In genomic region chr3:19950316-19950715, GRCh38 we compare ENCODE assay signal across 2 cellular contexts.
TF ChIP-seq lines count a peak whose summit lies in the region.

No MANE protein-coding gene starts in this region.

TF ChIP-seq in HEK293, 187 proteins besides CTCF, POLR2A, EP300 and RAD21:
- no peak for TF ChIP-seq ZIC2 (tag by site-specific recombination; IDR thresholded peaks at IDR 0.05)
- no peak for TF ChIP-seq FEZF1 (tag by site-specific recombination; IDR thresholded peaks at IDR 0.05)
- TF ChIP-seq KLF10 (tag by site-specific recombination; IDR thresholded peaks at IDR 0.05): no peak
- TF ChIP-seq ZNF785 (tag by site-specific recombination; IDR thresholded peaks at IDR 0.05): no peak
- TF ChIP-seq ZNF664 (tag by site-specific recombination; IDR thresholded peaks at IDR 0.05): peak; percentile 78
- no peak for TF ChIP-seq ZSCAN4 (tag by site-specific recombination; IDR thresholded peaks at IDR 0.05)
- TF ChIP-seq GLIS2 (tag by site-specific recombination; IDR thresholded peaks at IDR 0.05): no peak
- no peak for TF ChIP-seq ZNF391 (tag by site-specific recombination; IDR thresholded peaks at IDR 0.05; ENCODE audit: borderline replicate concordance, low read depth)

TF ChIP-seq in endothelial cell of umbilical vein, 7 proteins besides CTCF, POLR2A, EP300 and RAD21:
- TF ChIP-seq FOS (IDR thresholded peaks at IDR 0.05; ENCODE audit: borderline replicate concordance, insufficient read depth, low read length): no peak
- TF ChIP-seq, protein P1, sequence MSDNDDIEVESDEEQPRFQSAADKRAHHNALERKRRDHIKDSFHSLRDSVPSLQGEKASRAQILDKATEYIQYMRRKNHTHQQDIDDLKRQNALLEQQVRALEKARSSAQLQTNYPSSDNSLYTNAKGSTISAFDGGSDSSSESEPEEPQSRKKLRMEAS (IDR thresholded peaks at IDR 0.05; ENCODE audit: insufficient read depth, insufficient read length): no peak
- no peak for TF ChIP-seq EZH2 (IDR thresholded peaks at IDR 0.05; ENCODE audit: borderline replicate concordance, low read depth, low read length, severe bottlenecking)
- TF ChIP-seq POLR2AphosphoS5 (IDR thresholded peaks at IDR 0.05; ENCODE audit: insufficient read depth, low read depth, low read length): no peak
- no peak for TF ChIP-seq MYC (IDR thresholded peaks at IDR 0.05; ENCODE audit: low read depth, low read length)
- TF ChIP-seq GATA2 (IDR thresholded peaks at IDR 0.05; ENCODE audit: insufficient read depth, insufficient read length, low read depth, low read length): no peak
- TF ChIP-seq JUN (IDR thresholded peaks at IDR 0.05; ENCODE audit: borderline replicate concordance, insufficient read depth, insufficient read length, low read depth): no peak
TF ChIP-seq in endothelial cell of umbilical vein: peak in this region for 0.
